25 cellular contexts compared by ENCODE assay signal in the genomic region with DNA sequence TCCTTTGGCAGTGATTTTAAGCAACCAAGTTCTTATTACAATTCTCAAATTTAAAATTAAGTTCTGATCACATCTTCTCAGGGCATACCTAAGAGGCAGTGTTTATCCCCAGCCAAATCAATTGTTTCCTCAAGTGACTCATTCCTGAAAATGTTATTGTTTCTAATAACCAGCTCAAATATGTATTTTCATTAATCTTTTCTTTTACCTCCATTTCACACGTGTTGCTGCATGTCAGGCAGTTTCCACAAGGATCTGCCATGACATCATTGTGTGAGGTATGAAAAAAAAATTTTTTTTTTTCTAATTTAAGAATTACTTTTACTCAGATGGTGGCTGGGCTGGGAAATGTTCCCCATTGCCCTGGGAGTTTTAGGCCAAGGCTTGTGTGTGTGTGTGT.
"Had no signal": no experiment of that assay in that cellular context is flagged by ENCODE, and none has a peak within 500 bp of the region (broad histone marks: within the 10 kb centered on the region; RNA-seq: fewer than 3 reads in every experiment).

No MANE protein-coding gene starts in this region.

- H3K9ac ChIP-seq: neural progenitor cell, parathyroid adenoma had no signal

- H3K9me3 ChIP-seq: colonic mucosa, gastrocnemius medialis, right lobe of liver, suprapubic skin, transverse colon, upper lobe of right lung, uterus had no signal

- H3K27me3 ChIP-seq: colonic mucosa, gastrocnemius medialis, neural progenitor cell, right lobe of liver, suprapubic skin, transverse colon, upper lobe of right lung, uterus had no signal

- H3K27ac ChIP-seq: colonic mucosa, gastrocnemius medialis, neural progenitor cell, parathyroid adenoma, right lobe of liver, suprapubic skin, transverse colon, upper lobe of right lung, uterus had no signal

- H3K4me1 ChIP-seq: colonic mucosa, gastrocnemius medialis, parathyroid adenoma, right lobe of liver, suprapubic skin, transverse colon, upper lobe of right lung, uterus had no signal

- DNase-seq: colonic mucosa; effector CD8-positive, alpha-beta T cell; endodermal cell; erythroblast; gastrocnemius medialis; head of caudate nucleus; kidney; mesenchymal stem cell; midbrain; naive thymus-derived CD4-positive, alpha-beta T cell; right lobe of liver; small intestine; stimulated activated CD4-positive, alpha-beta T cell treated with anti-CD3 and anti-CD28 coated beads, Interleukin-12 subunit alpha, Interleukin-12 subunit beta, amount 100 ng/mL, for 4 hours; stimulated activated CD4-positive, alpha-beta T cell treated with anti-CD3 and anti-CD28 coated beads, Interleukin-1b, Interleukin-23, amount 100 ng/mL, for 48 hours; stimulated activated CD4-positive, alpha-beta T cell treated with anti-CD3 and anti-CD28 coated beads, Interleukin-4, amount 100 ng/mL, for 1 hour; stimulated activated CD8-positive, alpha-beta memory T cell treated with anti-CD3 and anti-CD28 coated beads, Interleukin-4, amount 100 ng/mL, for 48 hours; stimulated activated naive CD4-positive, alpha-beta T cell; stimulated activated naive CD8-positive, alpha-beta T cell treated with anti-CD3 and anti-CD28 coated beads, Interleukin-15, amount 100 ng/mL, for 72 hours; transverse colon; upper lobe of right lung; uterus had no signal

- H3K4me2 ChIP-seq: neural progenitor cell had no signal

- H3K79me2 ChIP-seq: parathyroid adenoma had no signal

- H3K4me3 ChIP-seq: colonic mucosa, gastrocnemius medialis, lung, neural progenitor cell, right lobe of liver, suprapubic skin, transverse colon, upper lobe of right lung, uterus had no signal

- H3K36me3 ChIP-seq: colonic mucosa, gastrocnemius medialis, neural progenitor cell, right lobe of liver, suprapubic skin, transverse colon, upper lobe of right lung, uterus had no signal
